In genomic region chr3:127469760-127470159, GRCh38 we compare ENCODE assay signal across 35 cellular contexts.
"Had no signal": no experiment of that assay in that cellular context is flagged by ENCODE, and none has a peak within 500 bp of the region (broad histone marks: within the 10 kb centered on the region; RNA-seq: fewer than 3 reads in every experiment).

No MANE protein-coding gene starts in this region.

- H3K9me3 ChIP-seq: adrenal gland, body of pancreas, breast epithelium had no signal

- H3K27me3 ChIP-seq: adrenal gland, body of pancreas, brain microvascular endothelial cell, breast epithelium, cardiac muscle cell had no signal

- DNase-seq: activated B cell treated with CpG ODN at 0.5 μM for 24 hours; activated CD4-positive, alpha-beta memory T cell treated with anti-CD3 and anti-CD28 coated beads for 36 hours; activated CD4-positive, alpha-beta T cell treated with anti-CD3 and anti-CD28 coated beads for 4 hours; activated CD4-positive, alpha-beta T cell treated with anti-CD3 and anti-CD28 coated beads, Interleukin-2, amount 10 ng/mL, durations not matched to agents 24 days and 14 days; activated CD4-positive, alpha-beta T cell treated with anti-CD3 and anti-CD28 coated beads, Interleukin-2, amount 50 U/mL, for 1 hour; activated CD4-positive, alpha-beta T cell treated with anti-CD3 and anti-CD28 coated beads, Interleukin-2, amount 50 U/mL, for 4 hours; activated CD4-positive, CD25-positive, alpha-beta regulatory T cell treated with anti-CD3 and anti-CD28 coated beads, Interleukin-2, amount 50 U/mL, for 72 hours; activated CD8-positive, alpha-beta memory T cell treated with anti-CD3 and anti-CD28 coated beads, Interleukin-2, amount 50 U/mL, for 4 hours; activated CD8-positive, alpha-beta T cell treated with anti-CD3 and anti-CD28 coated beads for 36 hours; activated effector memory CD4-positive, alpha-beta T cell treated with anti-CD3 and anti-CD28 coated beads, Interleukin-2, amount 50 U/mL, for 16 hours; activated gamma-delta T cell treated with Interleukin-2 at 50 U/mL for 16 hours; activated naive CD4-positive, alpha-beta T cell; activated naive CD4-positive, alpha-beta T cell treated with anti-CD3 and anti-CD28 coated beads for 36 hours; activated naive CD4-positive, alpha-beta T cell treated with anti-CD3 and anti-CD28 coated beads, Interleukin-2, amount 50 U/mL, for 16 hours; activated naive CD8-positive, alpha-beta T cell treated with anti-CD3 and anti-CD28 coated beads for 36 hours; activated T-cell treated with anti-CD3 and anti-CD28 coated beads for 4 hours; activated T-cell treated with anti-CD3 and anti-CD28 coated beads, Interleukin-2, amount 50 U/mL, for 1 hour; activated T-cell treated with anti-CD3 and anti-CD28 coated beads, Interleukin-2, amount 50 U/mL, for 4 hours; activated T-cell treated with anti-CD3 and anti-CD28 coated beads, Interleukin-2, amount 50 U/mL, for 72 hours; adrenal gland; amniotic stem cell; aorta; body of pancreas; brain microvascular endothelial cell; central memory CD4-positive, alpha-beta T cell; T-helper 1 cell; T-helper 2 cell; T-helper 9 cell had no signal

- H3K4me3 ChIP-seq: adrenal gland, body of pancreas, breast epithelium, cardiac muscle cell had no signal

- ATAC-seq: activated CD8-positive, alpha-beta T cell treated with anti-CD3 and anti-CD28 coated beads for 36 hours; activated naive CD4-positive, alpha-beta T cell treated with anti-CD3 and anti-CD28 coated beads, Interleukin-2, amount 50 U/mL, for 72 hours; activated T-cell treated with anti-CD3 and anti-CD28 coated beads, Interleukin-2, amount 50 U/mL, for 4 hours; activated T-cell treated with anti-CD3 and anti-CD28 coated beads, Interleukin-2, amount 50 U/mL, for 72 hours; activated T-helper 17 cell treated with anti-CD3 and anti-CD28 coated beads, Interleukin-2, amount 50 U/mL, for 72 hours; body of pancreas had no signal

- H3K27ac ChIP-seq: adrenal gland, body of pancreas, brain microvascular endothelial cell, breast epithelium, cardiac muscle cell, VCaP had no signal

- FAIRE-seq: astrocyte, TTC549 had no signal

- H3K4me1 ChIP-seq: adrenal gland, body of pancreas, breast epithelium had no signal

- H3K36me3 ChIP-seq: adrenal gland, brain microvascular endothelial cell, breast epithelium, cardiac muscle cell had no signal
